1 cellular context compared by ENCODE assay signal in the genomic region with DNA sequence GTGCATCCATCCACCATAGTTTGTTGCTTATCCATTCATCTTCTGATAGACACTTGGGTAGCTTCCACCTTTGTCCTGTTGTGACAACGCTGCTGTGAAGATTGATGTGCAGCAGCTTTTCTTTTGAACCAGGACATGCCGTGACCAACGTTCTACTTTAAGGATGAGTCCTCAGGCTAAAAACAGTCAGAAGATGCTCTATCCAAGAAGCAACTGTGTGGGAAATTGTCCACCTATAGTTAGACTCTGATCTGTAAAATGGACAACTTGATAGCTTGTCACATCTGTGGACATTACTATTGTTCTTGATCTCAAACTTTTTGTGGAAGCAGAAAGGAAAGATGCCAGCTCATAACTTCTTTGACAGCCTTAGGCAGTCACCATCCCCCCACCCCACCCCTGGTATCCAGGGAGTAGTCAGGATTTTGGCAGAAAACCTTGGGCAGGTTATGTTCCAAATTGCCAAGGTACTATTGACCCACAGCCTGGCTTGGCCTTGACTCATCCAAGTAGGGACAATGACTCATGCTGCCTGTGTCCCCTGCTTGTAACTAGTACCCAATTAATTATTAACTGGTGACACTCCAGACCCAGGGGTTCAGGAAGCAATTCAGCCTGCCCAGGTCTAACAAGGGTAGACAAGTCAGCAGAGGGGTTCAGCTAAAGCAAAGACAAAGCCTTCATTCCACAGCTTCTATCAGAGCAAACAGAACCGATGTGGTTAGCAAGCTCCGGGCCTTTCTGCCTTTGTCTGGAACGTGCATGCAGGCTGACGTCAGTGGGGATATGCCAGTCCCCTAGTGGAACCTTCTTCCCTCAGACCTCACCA.
TF ChIP-seq lines count a peak whose summit lies in the region.

No MANE protein-coding gene starts in this region.

TF ChIP-seq in HepG2, 621 proteins besides CTCF, POLR2A, EP300 and RAD21 (continued from another document and continues in another):
- TF ChIP-seq, protein P1, sequence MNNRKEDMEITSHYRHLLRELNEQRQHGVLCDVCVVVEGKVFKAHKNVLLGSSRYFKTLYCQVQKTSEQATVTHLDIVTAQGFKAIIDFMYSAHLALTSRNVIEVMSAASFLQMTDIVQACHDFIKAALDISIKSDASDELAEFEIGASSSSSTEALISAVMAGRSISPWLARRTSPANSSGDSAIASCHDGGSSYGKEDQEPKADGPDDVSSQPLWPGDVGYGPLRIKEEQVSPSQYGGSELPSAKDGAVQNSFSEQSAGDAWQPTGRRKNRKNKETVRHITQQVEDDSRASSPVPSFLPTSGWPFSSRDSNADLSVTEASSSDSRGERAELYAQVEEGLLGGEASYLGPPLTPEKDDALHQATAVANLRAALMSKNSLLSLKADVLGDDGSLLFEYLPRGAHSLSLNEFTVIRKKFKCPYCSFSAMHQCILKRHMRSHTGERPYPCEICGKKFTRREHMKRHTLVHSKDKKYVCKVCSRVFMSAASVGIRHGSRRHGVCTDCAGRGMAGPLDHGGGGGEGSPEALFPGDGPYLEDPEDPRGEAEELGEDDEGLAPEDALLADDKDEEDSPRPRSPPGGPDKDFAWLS (CRISPR knock-in tag; IDR thresholded peaks at IDR 0.05; ENCODE audit: borderline replicate concordance), result peak; percentile 79; the same call in 1 of the 2 replicates
- TF ChIP-seq IKZF4 (CRISPR knock-in tag; IDR thresholded peaks at IDR 0.05; ENCODE audit: borderline replicate concordance, low read depth, not compliant biosample characterization) (no peak), SETDB1 (CRISPR knock-in tag; IDR thresholded peaks at IDR 0.05; ENCODE audit: borderline replicate concordance) (no peak), ZNF549 (CRISPR knock-in tag; IDR thresholded peaks at IDR 0.05) (no peak), ZNF431 (CRISPR knock-in tag; IDR thresholded peaks at IDR 0.05; ENCODE audit: borderline replicate concordance, low read depth) (no peak; the same call in 1 of the 2 replicates), SP140L (CRISPR knock-in tag; IDR thresholded peaks at IDR 0.05; ENCODE audit: borderline replicate concordance) (no peak), EHMT2 (IDR thresholded peaks at IDR 0.05; ENCODE audit: borderline replicate concordance, low read depth, low read length) (no peak; the same call in 1 of the 2 replicates), XBP1 (CRISPR knock-in tag; IDR thresholded peaks at IDR 0.05) (no peak), RARG (CRISPR knock-in tag; IDR thresholded peaks at IDR 0.05; ENCODE audit: low read depth) (no peak), SIN3A (IDR thresholded peaks at IDR 0.05; ENCODE audit: borderline replicate concordance, low read depth, low read length) (no peak), ZNF670 (CRISPR knock-in tag; IDR thresholded peaks at IDR 0.05; ENCODE audit: borderline replicate concordance) (0 out of 2 replicates have a peak, but pooled peaks have one; percentile 85), KLF16 (CRISPR knock-in tag; IDR thresholded peaks at IDR 0.05) (peak in 1 of 2 experiments; percentile 67; a peak in 1 of 4 replicates), ZKSCAN1 (IDR thresholded peaks at IDR 0.05; ENCODE audit: low read length) (no peak), MEIS2 (CRISPR knock-in tag; IDR thresholded peaks at IDR 0.05) (peak; percentile 93), HCFC1 (IDR thresholded peaks at IDR 0.05; ENCODE audit: low read depth, low read length) (no peak), ADNP (CRISPR knock-in tag; IDR thresholded peaks at IDR 0.05) (no peak), FOSL2 (CRISPR knock-in tag; IDR thresholded peaks at IDR 0.05) (peak; percentile 99), ZNF660 (CRISPR knock-in tag; IDR thresholded peaks at IDR 0.05; ENCODE audit: borderline replicate concordance, low read depth) (no peak), HOXD1 (CRISPR knock-in tag; IDR thresholded peaks at IDR 0.05) (peak; percentile 82; the same call in 1 of the 2 replicates), ZNF713 (CRISPR knock-in tag; IDR thresholded peaks at IDR 0.05) (0 out of 2 replicates have a peak, but pooled peaks have one; percentile 13), HNRNPH1 (optimal IDR thresholded peaks at IDR 0.05; ENCODE audit: low read depth, low read length) (no peak), CBX1 (IDR thresholded peaks at IDR 0.05; ENCODE audit: low read depth) (no peak), YEATS4 (CRISPR knock-in tag; IDR thresholded peaks at IDR 0.05; ENCODE audit: borderline replicate concordance) (peak; percentile 10; the same call in 1 of the 2 replicates), ZNF788 (CRISPR knock-in tag; IDR thresholded peaks at IDR 0.05; ENCODE audit: borderline replicate concordance) (0 out of 2 replicates have a peak, but pooled peaks have one; percentile 71), GATAD1 (CRISPR knock-in tag; IDR thresholded peaks at IDR 0.05) (0 out of 2 replicates have a peak, but pooled peaks have one; percentile 43), SMAD3 (CRISPR knock-in tag; IDR thresholded peaks at IDR 0.05) (peak; percentile 81; the same call in 1 of the 2 replicates), ZNF264 (CRISPR knock-in tag; IDR thresholded peaks at IDR 0.05) (peak; percentile 81; the same call in 1 of the 2 replicates), ZNF343 (CRISPR knock-in tag; IDR thresholded peaks at IDR 0.05) (0 out of 2 replicates have a peak, but pooled peaks have one; percentile 52), ZNF572 (CRISPR knock-in tag; IDR thresholded peaks at IDR 0.05) (no peak), KDM1A (CRISPR knock-in tag; IDR thresholded peaks at IDR 0.05) (peak; percentile 3; the same call in 1 of the 2 replicates), DPF2 (CRISPR knock-in tag; IDR thresholded peaks at IDR 0.05; ENCODE audit: borderline replicate concordance, low read depth) (peak; percentile 85), JUN (CRISPR knock-in tag; IDR thresholded peaks at IDR 0.05) (peak; percentile 96)
- TF ChIP-seq, protein P2, sequence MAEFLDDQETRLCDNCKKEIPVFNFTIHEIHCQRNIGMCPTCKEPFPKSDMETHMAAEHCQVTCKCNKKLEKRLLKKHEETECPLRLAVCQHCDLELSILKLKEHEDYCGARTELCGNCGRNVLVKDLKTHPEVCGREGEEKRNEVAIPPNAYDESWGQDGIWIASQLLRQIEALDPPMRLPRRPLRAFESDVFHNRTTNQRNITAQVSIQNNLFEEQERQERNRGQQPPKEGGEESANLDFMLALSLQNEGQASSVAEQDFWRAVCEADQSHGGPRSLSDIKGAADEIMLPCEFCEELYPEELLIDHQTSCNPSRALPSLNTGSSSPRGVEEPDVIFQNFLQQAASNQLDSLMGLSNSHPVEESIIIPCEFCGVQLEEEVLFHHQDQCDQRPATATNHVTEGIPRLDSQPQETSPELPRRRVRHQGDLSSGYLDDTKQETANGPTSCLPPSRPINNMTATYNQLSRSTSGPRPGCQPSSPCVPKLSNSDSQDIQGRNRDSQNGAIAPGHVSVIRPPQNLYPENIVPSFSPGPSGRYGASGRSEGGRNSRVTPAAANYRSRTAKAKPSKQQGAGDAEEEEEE (CRISPR knock-in tag; IDR thresholded peaks at IDR 0.05; ENCODE audit: borderline replicate concordance), result no peak
- TF ChIP-seq, protein P3, sequence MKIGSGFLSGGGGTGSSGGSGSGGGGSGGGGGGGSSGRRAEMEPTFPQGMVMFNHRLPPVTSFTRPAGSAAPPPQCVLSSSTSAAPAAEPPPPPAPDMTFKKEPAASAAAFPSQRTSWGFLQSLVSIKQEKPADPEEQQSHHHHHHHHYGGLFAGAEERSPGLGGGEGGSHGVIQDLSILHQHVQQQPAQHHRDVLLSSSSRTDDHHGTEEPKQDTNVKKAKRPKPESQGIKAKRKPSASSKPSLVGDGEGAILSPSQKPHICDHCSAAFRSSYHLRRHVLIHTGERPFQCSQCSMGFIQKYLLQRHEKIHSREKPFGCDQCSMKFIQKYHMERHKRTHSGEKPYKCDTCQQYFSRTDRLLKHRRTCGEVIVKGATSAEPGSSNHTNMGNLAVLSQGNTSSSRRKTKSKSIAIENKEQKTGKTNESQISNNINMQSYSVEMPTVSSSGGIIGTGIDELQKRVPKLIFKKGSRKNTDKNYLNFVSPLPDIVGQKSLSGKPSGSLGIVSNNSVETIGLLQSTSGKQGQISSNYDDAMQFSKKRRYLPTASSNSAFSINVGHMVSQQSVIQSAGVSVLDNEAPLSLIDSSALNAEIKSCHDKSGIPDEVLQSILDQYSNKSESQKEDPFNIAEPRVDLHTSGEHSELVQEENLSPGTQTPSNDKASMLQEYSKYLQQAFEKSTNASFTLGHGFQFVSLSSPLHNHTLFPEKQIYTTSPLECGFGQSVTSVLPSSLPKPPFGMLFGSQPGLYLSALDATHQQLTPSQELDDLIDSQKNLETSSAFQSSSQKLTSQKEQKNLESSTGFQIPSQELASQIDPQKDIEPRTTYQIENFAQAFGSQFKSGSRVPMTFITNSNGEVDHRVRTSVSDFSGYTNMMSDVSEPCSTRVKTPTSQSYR (CRISPR knock-in tag; IDR thresholded peaks at IDR 0.05; ENCODE audit: borderline replicate concordance), result peak; percentile 54; the same call in 1 of the 2 replicates
- TF ChIP-seq, protein P4, sequence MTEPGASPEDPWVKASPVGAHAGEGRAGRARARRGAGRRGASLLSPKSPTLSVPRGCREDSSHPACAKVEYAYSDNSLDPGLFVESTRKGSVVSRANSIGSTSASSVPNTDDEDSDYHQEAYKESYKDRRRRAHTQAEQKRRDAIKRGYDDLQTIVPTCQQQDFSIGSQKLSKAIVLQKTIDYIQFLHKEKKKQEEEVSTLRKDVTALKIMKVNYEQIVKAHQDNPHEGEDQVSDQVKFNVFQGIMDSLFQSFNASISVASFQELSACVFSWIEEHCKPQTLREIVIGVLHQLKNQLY (CRISPR knock-in tag; IDR thresholded peaks at IDR 0.05), result peak; percentile 54; the same call in 1 of the 2 replicates
- TF ChIP-seq, protein P5, sequence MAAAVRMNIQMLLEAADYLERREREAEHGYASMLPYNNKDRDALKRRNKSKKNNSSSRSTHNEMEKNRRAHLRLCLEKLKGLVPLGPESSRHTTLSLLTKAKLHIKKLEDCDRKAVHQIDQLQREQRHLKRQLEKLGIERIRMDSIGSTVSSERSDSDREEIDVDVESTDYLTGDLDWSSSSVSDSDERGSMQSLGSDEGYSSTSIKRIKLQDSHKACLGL (CRISPR knock-in tag; IDR thresholded peaks at IDR 0.05), result no peak
- TF ChIP-seq, protein P6, sequence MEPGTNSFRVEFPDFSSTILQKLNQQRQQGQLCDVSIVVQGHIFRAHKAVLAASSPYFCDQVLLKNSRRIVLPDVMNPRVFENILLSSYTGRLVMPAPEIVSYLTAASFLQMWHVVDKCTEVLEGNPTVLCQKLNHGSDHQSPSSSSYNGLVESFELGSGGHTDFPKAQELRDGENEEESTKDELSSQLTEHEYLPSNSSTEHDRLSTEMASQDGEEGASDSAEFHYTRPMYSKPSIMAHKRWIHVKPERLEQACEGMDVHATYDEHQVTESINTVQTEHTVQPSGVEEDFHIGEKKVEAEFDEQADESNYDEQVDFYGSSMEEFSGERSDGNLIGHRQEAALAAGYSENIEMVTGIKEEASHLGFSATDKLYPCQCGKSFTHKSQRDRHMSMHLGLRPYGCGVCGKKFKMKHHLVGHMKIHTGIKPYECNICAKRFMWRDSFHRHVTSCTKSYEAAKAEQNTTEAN (CRISPR knock-in tag; conservative IDR thresholded peaks at IDR 0.05), result 0 out of 2 replicates have a peak, but pooled peaks have one; percentile 72
- TF ChIP-seq, protein P7, sequence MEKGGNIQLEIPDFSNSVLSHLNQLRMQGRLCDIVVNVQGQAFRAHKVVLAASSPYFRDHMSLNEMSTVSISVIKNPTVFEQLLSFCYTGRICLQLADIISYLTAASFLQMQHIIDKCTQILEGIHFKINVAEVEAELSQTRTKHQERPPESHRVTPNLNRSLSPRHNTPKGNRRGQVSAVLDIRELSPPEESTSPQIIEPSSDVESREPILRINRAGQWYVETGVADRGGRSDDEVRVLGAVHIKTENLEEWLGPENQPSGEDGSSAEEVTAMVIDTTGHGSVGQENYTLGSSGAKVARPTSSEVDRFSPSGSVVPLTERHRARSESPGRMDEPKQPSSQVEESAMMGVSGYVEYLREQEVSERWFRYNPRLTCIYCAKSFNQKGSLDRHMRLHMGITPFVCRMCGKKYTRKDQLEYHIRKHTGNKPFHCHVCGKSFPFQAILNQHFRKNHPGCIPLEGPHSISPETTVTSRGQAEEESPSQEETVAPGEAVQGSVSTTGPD (CRISPR knock-in tag; IDR thresholded peaks at IDR 0.05), result peak; percentile 95
- TF ChIP-seq, protein P8, sequence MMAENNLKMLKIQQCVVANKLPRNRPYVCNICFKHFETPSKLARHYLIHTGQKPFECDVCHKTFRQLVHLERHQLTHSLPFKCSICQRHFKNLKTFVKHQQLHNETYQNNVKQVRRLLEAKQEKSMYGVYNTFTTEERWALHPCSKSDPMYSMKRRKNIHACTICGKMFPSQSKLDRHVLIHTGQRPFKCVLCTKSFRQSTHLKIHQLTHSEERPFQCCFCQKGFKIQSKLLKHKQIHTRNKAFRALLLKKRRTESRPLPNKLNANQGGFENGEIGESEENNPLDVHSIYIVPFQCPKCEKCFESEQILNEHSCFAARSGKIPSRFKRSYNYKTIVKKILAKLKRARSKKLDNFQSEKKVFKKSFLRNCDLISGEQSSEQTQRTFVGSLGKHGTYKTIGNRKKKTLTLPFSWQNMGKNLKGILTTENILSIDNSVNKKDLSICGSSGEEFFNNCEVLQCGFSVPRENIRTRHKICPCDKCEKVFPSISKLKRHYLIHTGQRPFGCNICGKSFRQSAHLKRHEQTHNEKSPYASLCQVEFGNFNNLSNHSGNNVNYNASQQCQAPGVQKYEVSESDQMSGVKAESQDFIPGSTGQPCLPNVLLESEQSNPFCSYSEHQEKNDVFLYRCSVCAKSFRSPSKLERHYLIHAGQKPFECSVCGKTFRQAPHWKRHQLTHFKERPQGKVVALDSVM (CRISPR knock-in tag; IDR thresholded peaks at IDR 0.05), result 0 out of 2 replicates have a peak, but pooled peaks have one; percentile 54
- TF ChIP-seq, protein P9, sequence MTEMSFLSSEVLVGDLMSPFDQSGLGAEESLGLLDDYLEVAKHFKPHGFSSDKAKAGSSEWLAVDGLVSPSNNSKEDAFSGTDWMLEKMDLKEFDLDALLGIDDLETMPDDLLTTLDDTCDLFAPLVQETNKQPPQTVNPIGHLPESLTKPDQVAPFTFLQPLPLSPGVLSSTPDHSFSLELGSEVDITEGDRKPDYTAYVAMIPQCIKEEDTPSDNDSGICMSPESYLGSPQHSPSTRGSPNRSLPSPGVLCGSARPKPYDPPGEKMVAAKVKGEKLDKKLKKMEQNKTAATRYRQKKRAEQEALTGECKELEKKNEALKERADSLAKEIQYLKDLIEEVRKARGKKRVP (CRISPR knock-in tag; IDR thresholded peaks at IDR 0.05), result peak in 1 of 2 experiments; percentile 85; a peak in 2 of 4 replicates
- TF ChIP-seq, protein P10, sequence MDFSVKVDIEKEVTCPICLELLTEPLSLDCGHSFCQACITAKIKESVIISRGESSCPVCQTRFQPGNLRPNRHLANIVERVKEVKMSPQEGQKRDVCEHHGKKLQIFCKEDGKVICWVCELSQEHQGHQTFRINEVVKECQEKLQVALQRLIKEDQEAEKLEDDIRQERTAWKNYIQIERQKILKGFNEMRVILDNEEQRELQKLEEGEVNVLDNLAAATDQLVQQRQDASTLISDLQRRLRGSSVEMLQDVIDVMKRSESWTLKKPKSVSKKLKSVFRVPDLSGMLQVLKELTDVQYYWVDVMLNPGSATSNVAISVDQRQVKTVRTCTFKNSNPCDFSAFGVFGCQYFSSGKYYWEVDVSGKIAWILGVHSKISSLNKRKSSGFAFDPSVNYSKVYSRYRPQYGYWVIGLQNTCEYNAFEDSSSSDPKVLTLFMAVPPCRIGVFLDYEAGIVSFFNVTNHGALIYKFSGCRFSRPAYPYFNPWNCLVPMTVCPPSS (IDR thresholded peaks at IDR 0.05), result no peak
